Comparison of ENCODE assay signal across 19 cellular contexts in genomic region chr3:8237893-8238292, GRCh38.
"Had no signal": no experiment of that assay in that cellular context is flagged by ENCODE, and none has a peak within 500 bp of the region (broad histone marks: within the 10 kb centered on the region; RNA-seq: fewer than 3 reads in every experiment).

No MANE protein-coding gene starts in this region.

- ATAC-seq: activated T-cell treated with anti-CD3 and anti-CD28 coated beads, Interleukin-2, amount 50 U/mL, for 72 hours; naive thymus-derived CD8-positive, alpha-beta T cell; T-helper 17 cell had no signal

- H3K27ac ChIP-seq: dorsolateral prefrontal cortex, hepatocyte, left ventricle myocardium inferior, testis, vagina had no signal

- H3K4me1 ChIP-seq: breast epithelium, testis, vagina had no signal

- DNase-seq: activated CD4-positive, alpha-beta T cell treated with anti-CD3 and anti-CD28 coated beads, Interleukin-2, amount 10 ng/mL, durations not matched to agents 7 days and 5 days; activated CD4-positive, CD25-positive, alpha-beta regulatory T cell; activated CD8-positive, alpha-beta memory T cell treated with anti-CD3 and anti-CD28 coated beads, Interleukin-2, amount 50 U/mL, for 48 hours; activated gamma-delta T cell; activated T-cell treated with anti-CD3 and anti-CD28 coated beads, Interleukin-2, amount 50 U/mL, for 72 hours; anterior cingulate cortex; dorsolateral prefrontal cortex; endodermal cell; erythroblast; kidney; left ventricle myocardium inferior; naive thymus-derived CD8-positive, alpha-beta T cell; right cardiac atrium; T-helper 17 cell; testis had no signal

- H3K4me3 ChIP-seq: breast epithelium, dorsolateral prefrontal cortex, hepatocyte, left ventricle myocardium inferior, smooth muscle cell, testis, vagina had no signal

- H3K9me3 ChIP-seq: testis, vagina had no signal

- H3K27me3 ChIP-seq: breast epithelium, dorsolateral prefrontal cortex, hepatocyte, testis, vagina had no signal

- H3K36me3 ChIP-seq: breast epithelium, vagina had no signal
